ENCODE assay signal across 8 cellular contexts in the genomic region with DNA sequence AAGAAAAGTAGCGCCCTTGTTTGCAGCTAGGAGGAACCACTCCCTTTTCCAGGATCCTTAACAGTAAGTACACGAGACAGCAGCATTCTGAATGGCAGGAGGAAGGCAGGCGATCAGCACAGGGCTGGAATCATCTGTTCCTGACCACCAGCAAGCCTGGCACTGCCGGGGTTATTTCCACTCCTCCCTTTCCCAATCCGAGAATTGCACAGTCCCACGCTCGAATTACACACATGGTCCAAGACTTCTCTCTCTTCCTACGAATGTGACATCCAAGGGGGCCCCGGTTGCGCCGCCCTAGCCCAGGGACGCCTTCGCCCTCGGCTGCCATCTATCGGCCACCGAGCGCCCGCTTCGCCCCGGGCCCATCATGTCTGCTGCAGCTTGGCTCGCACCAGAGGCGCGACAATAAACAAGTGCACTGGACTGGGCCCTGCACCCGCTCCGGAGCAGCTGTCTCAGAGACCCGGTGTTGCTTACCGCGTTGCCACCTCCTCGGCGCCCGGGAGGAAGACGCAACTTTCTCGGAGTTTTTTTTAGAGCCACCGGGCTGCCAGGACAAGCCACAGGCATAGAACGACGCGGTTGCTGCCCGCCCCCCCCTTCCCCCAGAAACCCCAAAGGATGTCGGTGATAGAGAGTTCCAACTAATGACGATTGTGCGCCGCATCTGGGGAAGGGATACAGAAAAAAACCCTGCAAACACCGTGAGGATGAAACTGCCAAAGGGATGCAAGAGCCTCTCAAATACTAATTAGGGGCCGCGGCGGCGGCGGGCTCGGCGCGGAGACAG. TPM values are rescaled to one million over a fixed set of nuclear protein-coding genes. Genes with fewer than 3 reads are reported as not detected.
DNase-seq lines count a peak whose midpoint lies in the region; ATAC-seq and TF ChIP-seq lines count a peak whose summit lies in the region.

A gene with protein sequence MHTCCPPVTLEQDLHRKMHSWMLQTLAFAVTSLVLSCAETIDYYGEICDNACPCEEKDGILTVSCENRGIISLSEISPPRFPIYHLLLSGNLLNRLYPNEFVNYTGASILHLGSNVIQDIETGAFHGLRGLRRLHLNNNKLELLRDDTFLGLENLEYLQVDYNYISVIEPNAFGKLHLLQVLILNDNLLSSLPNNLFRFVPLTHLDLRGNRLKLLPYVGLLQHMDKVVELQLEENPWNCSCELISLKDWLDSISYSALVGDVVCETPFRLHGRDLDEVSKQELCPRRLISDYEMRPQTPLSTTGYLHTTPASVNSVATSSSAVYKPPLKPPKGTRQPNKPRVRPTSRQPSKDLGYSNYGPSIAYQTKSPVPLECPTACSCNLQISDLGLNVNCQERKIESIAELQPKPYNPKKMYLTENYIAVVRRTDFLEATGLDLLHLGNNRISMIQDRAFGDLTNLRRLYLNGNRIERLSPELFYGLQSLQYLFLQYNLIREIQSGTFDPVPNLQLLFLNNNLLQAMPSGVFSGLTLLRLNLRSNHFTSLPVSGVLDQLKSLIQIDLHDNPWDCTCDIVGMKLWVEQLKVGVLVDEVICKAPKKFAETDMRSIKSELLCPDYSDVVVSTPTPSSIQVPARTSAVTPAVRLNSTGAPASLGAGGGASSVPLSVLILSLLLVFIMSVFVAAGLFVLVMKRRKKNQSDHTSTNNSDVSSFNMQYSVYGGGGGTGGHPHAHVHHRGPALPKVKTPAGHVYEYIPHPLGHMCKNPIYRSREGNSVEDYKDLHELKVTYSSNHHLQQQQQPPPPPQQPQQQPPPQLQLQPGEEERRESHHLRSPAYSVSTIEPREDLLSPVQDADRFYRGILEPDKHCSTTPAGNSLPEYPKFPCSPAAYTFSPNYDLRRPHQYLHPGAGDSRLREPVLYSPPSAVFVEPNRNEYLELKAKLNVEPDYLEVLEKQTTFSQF (plus strand): TSS at position 341 of the 793 bp plus-strand sequence. CDS start 4,018 bp downstream, outside the sequence.

- no peaks in the 10 kb centered on the region for H3K9me3 Mint-ChIP-seq in activated CD4-positive, alpha-beta T cell treated with anti-CD3 and anti-CD28 coated beads, Interleukin-2, amount 10 ng/mL, durations not matched to agents 7 days and 5 days

- H3K27ac ChIP-seq in ectodermal cell (ENCODE audit: insufficient read depth, low read depth, low read length, poor library complexity, severe bottlenecking), result peak within 1 kb of the TSS; percentile 45

- DNase-seq in AG04449 (ENCODE audit: low read depth, low spot score) (no peak), NCI-H226 (peak; percentile 63), lung microvascular endothelial cell (ENCODE audit: low read depth in 2 of 2) (peak; percentile 33 to 50)
- DNase-seq in activated CD4-positive, alpha-beta T cell treated with anti-CD3 and anti-CD28 coated beads, Interleukin-2, amount 10 ng/mL, durations not matched to agents 7 days and 5 days, result peak; percentile 61
- DNase-seq in stimulated activated CD4-positive, alpha-beta T cell treated with anti-CD3 and anti-CD28 coated beads, TNF-alpha, amount 100 ng/mL, for 48 hours (ENCODE audit: low read depth in 3 of 3), result peak; percentile 20 to 55 (median 50)

- POLR2A ChIA-PET in AG04449 (lab: Yijun Ruan, JAX), result no interaction called here
- POLR2A ChIA-PET in activated CD4-positive, alpha-beta T cell treated with anti-CD3 and anti-CD28 coated beads, Interleukin-2, amount 10 ng/mL, durations not matched to agents 7 days and 5 days (lab: Charles Lee), result no interaction called here

- peak within 1 kb of the TSS; percentile 36 for H3K27ac Mint-ChIP-seq in activated CD4-positive, alpha-beta T cell treated with anti-CD3 and anti-CD28 coated beads, Interleukin-2, amount 10 ng/mL, durations not matched to agents 7 days and 5 days

- WGBS in ectodermal cell, 2 experiments, result 0% methylated on average over 51 of the region's 51 CpGs

- no peaks in the 10 kb centered on the region for H3K36me3 Mint-ChIP-seq in activated CD4-positive, alpha-beta T cell treated with anti-CD3 and anti-CD28 coated beads, Interleukin-2, amount 10 ng/mL, durations not matched to agents 7 days and 5 days (ENCODE audit: low read depth)

- H3K27me3 ChIP-seq in ectodermal cell (ENCODE audit: control insufficient read depth, insufficient read depth, low read length, poor library complexity, severe bottlenecking), result peaks cover 31% of the 10 kb centered on the region

- peak within 1 kb of the TSS; percentile 55 for H3K4me3 Mint-ChIP-seq in activated CD4-positive, alpha-beta T cell treated with anti-CD3 and anti-CD28 coated beads, Interleukin-2, amount 10 ng/mL, durations not matched to agents 7 days and 5 days

- no peak within 1 kb of the TSS; the same call in 1 of the 2 replicates for H3K4me3 ChIP-seq in AG04449 (ENCODE audit: low read depth, low read length)
- H3K4me3 ChIP-seq in ectodermal cell (ENCODE audit: insufficient read depth, low read depth, low read length), result peak within 1 kb of the TSS; percentile 84

- no peaks in the 10 kb centered on the region for H3K9me3 ChIP-seq in ectodermal cell (ENCODE audit: control insufficient read depth, low read length)

- peaks cover 5% of the 10 kb centered on the region for H3K4me1 ChIP-seq in ectodermal cell (ENCODE audit: control insufficient read depth, insufficient read depth, low read length)

- peaks cover 17% of the 10 kb centered on the region for H3K4me1 Mint-ChIP-seq in activated CD4-positive, alpha-beta T cell treated with anti-CD3 and anti-CD28 coated beads, Interleukin-2, amount 10 ng/mL, durations not matched to agents 7 days and 5 days

- H3K36me3 ChIP-seq in ectodermal cell (ENCODE audit: control insufficient read depth, insufficient read depth, low read length), result peaks cover 7% of the 10 kb centered on the region

- ATAC-seq in GM18867 (IDR thresholded peaks at IDR 0.05; ENCODE audit: unreplicated experiment) (peak; percentile 79), HG03066 (IDR thresholded peaks at IDR 0.05; ENCODE audit: low read depth, unreplicated experiment) (peak; percentile 98)

- CTCF ChIA-PET in AG04449 (lab: Yijun Ruan, JAX), result no interaction called here
- CTCF ChIA-PET in activated CD4-positive, alpha-beta T cell treated with anti-CD3 and anti-CD28 coated beads, Interleukin-2, amount 10 ng/mL, durations not matched to agents 7 days and 5 days (lab: Charles Lee), result no interaction called here

- TF ChIP-seq CTCF in AG04449 (IDR thresholded peaks at IDR 0.05; ENCODE audit: insufficient read depth, low read length, missing control alignments), result peak; percentile 71

- H3K27me3 Mint-ChIP-seq in activated CD4-positive, alpha-beta T cell treated with anti-CD3 and anti-CD28 coated beads, Interleukin-2, amount 10 ng/mL, durations not matched to agents 7 days and 5 days, result peaks cover 48% of the 10 kb centered on the region

RNA-seq across cellular contexts. Expression of the gene that starts here (rescaled TPM):
- not detected for total RNA-seq in activated CD4-positive, alpha-beta T cell treated with anti-CD3 and anti-CD28 coated beads, Interleukin-2, amount 10 ng/mL, durations not matched to agents 7 days and 5 days
- 5.4 TPM for polyA plus RNA-seq in ectodermal cell (2013, experiment 1 of 4)
- polyA plus RNA-seq in ectodermal cell (2013, experiment 2 of 4), result 5.6 TPM
- polyA plus RNA-seq in ectodermal cell (2013, experiment 3 of 4), result 5.7 TPM
- polyA plus RNA-seq in ectodermal cell (2013, experiment 4 of 4), result 6.8 TPM
- not detected in 2 replicates for total RNA-seq in lung microvascular endothelial cell

Comparison
In these comparisons a context has a peak if more than half of its experiments do, and no peak if none do; other contexts are left out.
1. Peak in DNase-seq in activated CD4-positive, alpha-beta T cell treated with anti-CD3 and anti-CD28 coated beads, Interleukin-2, amount 10 ng/mL, durations not matched to agents 7 days and 5 days; RNA of the gene not detected or under 1 TPM.
2. Peak in DNase-seq in lung microvascular endothelial cell; RNA of the gene not detected or under 1 TPM.